In genomic region chr21:33268736-33269441, GRCh38 we compare ENCODE assay signal across 1 cellular context.
TF ChIP-seq lines count a peak whose summit lies in the region.

No MANE protein-coding gene starts in this region.

TF ChIP-seq in HCT116, 20 proteins besides CTCF, POLR2A, EP300 and RAD21 (continued from another document):
- no peak for TF ChIP-seq ZBTB33 (IDR thresholded peaks at IDR 0.05; ENCODE audit: extremely low read depth, insufficient replicate concordance, low read length)
